In genomic region chr9:94995294-94995693, GRCh38 we compare ENCODE assay signal across 19 cellular contexts.
DNase-seq lines count a peak whose midpoint lies in the region; ATAC-seq and TF ChIP-seq lines count a peak whose summit lies in the region.
"Had no signal": no experiment of that assay in that cellular context is flagged by ENCODE, and none has a peak within 500 bp of the region (broad histone marks: within the 10 kb centered on the region; RNA-seq: fewer than 3 reads in every experiment).

No MANE protein-coding gene starts in this region.

- H3K27ac ChIP-seq in esophagus muscularis mucosa (replicated peaks in 1 of 4) (peak overlapping the region; percentile 75 to 82 (median 80)), neural progenitor cell (no peak overlapping the region), thoracic aorta (peak overlapping the region; percentile 89 to 99)
- H3K27ac ChIP-seq: epithelial cell of prostate had no signal

- no peak overlapping the region for H2AFZ ChIP-seq in neural progenitor cell (replicated peaks)

- POLR2A ChIA-PET in WTC11 (lab: Charles Lee), result no interaction called here

- no peak overlapping the region for H3K4me2 ChIP-seq in neural progenitor cell

- H3K9ac ChIP-seq in neural progenitor cell, result no peak overlapping the region

- H3K27ac Mint-ChIP-seq in WTC11 (0 out of 2 replicates have a peak overlapping the region, but pooled peaks have one; percentile 66), neural progenitor cell (peak overlapping the region; percentile 84)
- no peak overlapping the region for H3K27ac Mint-ChIP-seq in natural killer cell treated with Interleukin-12 subunit alpha and Interleukin-12 subunit beta and Interleukin-15 and Interleukin-18, amount 100 ng/mL, for 72 hours
- H3K27ac Mint-ChIP-seq: activated naive CD4-positive, alpha-beta T cell treated with anti-CD3 and anti-CD28 coated beads, Interleukin-2, amount 10 ng/mL, durations not matched to agents 7 days and 5 days; natural killer cell; T-cell had no signal

- H3K36me3 Mint-ChIP-seq in WTC11 (no peaks in the 10 kb centered on the region), neural progenitor cell (no peaks in the 10 kb centered on the region)
- H3K36me3 Mint-ChIP-seq in natural killer cell treated with Interleukin-12 subunit alpha and Interleukin-12 subunit beta and Interleukin-15 and Interleukin-18, amount 100 ng/mL, for 72 hours, result no peaks in the 10 kb centered on the region
- H3K36me3 Mint-ChIP-seq: activated naive CD4-positive, alpha-beta T cell treated with anti-CD3 and anti-CD28 coated beads, Interleukin-2, amount 10 ng/mL, durations not matched to agents 7 days and 5 days; natural killer cell had no signal

- no peaks in the 10 kb centered on the region for H4K20me1 ChIP-seq in neural progenitor cell (ENCODE audit: low read depth)

- H3K27me3 Mint-ChIP-seq in WTC11 (ENCODE audit: low read depth) (no peaks in the 10 kb centered on the region), neural progenitor cell (ENCODE audit: insufficient read depth, low read depth) (peaks cover 4% of the 10 kb centered on the region)
- H3K27me3 Mint-ChIP-seq in natural killer cell treated with Interleukin-12 subunit alpha and Interleukin-12 subunit beta and Interleukin-15 and Interleukin-18, amount 100 ng/mL, for 72 hours, result no peaks in the 10 kb centered on the region
- H3K27me3 Mint-ChIP-seq: activated naive CD4-positive, alpha-beta T cell treated with anti-CD3 and anti-CD28 coated beads, Interleukin-2, amount 10 ng/mL, durations not matched to agents 7 days and 5 days had no signal

- H3K4me1 ChIP-seq in esophagus muscularis mucosa (peaks cover 25 to 46% (median 39%) of the 10 kb centered on the region in 4 donors), neural progenitor cell (peaks cover 9% of the 10 kb centered on the region), thoracic aorta (ENCODE audit: control insufficient read depth in 1 of 2, low read depth in 2 of 2) (peaks cover 30 to 65% of the 10 kb centered on the region in 2 donors)

- no peak for TF ChIP-seq EP300 in esophagus muscularis mucosa (IDR thresholded peaks at IDR 0.05)

- no peak for ATAC-seq in WTC11
- ATAC-seq in thoracic aorta (ENCODE audit: insufficient number of reproducible peaks, low FRiP score, low read depth), result no peak
- no peak for ATAC-seq in natural killer cell treated with Interleukin-12 subunit alpha and Interleukin-12 subunit beta and Interleukin-15 and Interleukin-18, amount 100 ng/mL, for 72 hours
- ATAC-seq: HCT116, natural killer cell, PC-3, T-cell had no signal

- no peaks in the 10 kb centered on the region for H3F3A ChIP-seq in neural progenitor cell (ENCODE audit: low read depth)

- H3K9me3 Mint-ChIP-seq in WTC11 (no peaks in the 10 kb centered on the region), neural progenitor cell (no peaks in the 10 kb centered on the region)
- no peaks in the 10 kb centered on the region for H3K9me3 Mint-ChIP-seq in natural killer cell treated with Interleukin-12 subunit alpha and Interleukin-12 subunit beta and Interleukin-15 and Interleukin-18, amount 100 ng/mL, for 72 hours
- H3K9me3 Mint-ChIP-seq: activated naive CD4-positive, alpha-beta T cell treated with anti-CD3 and anti-CD28 coated beads, Interleukin-2, amount 10 ng/mL, durations not matched to agents 7 days and 5 days; natural killer cell; T-cell had no signal

- no peaks in the 10 kb centered on the region for H3K27me3 ChIP-seq in esophagus muscularis mucosa
- H3K27me3 ChIP-seq in neural progenitor cell, result no peaks in the 10 kb centered on the region
- no peaks in the 10 kb centered on the region for H3K27me3 ChIP-seq in thoracic aorta (replicated peaks; ENCODE audit: insufficient read depth)

- no peaks in the 10 kb centered on the region for H3K36me3 ChIP-seq in esophagus muscularis mucosa
- H3K36me3 ChIP-seq in neural progenitor cell, result no peaks in the 10 kb centered on the region
- no peaks in the 10 kb centered on the region for H3K36me3 ChIP-seq in thoracic aorta

- DNase-seq in WTC11 (ENCODE audit: low spot score) (no peak), esophagus muscularis mucosa (ENCODE audit: extremely low spot score) (no peak), neural progenitor cell (ENCODE audit: low spot score) (no peak), thoracic aorta (ENCODE audit: low spot score) (no peak), GM03348 (ENCODE audit: low spot score) (no peak), HuH-7 (ENCODE audit: low spot score) (no peak)
- DNase-seq in natural killer cell treated with Interleukin-12 subunit alpha and Interleukin-12 subunit beta and Interleukin-15 and Interleukin-18, amount 100 ng/mL, for 72 hours (ENCODE audit: low spot score), result no peak
- no peak for DNase-seq in activated CD4-positive, alpha-beta T cell treated with anti-CD3 and anti-CD28 coated beads, Interleukin-2, amount 50 U/mL, for 1 hour
- DNase-seq: activated CD4-positive, CD25-positive, alpha-beta regulatory T cell; activated naive CD4-positive, alpha-beta T cell treated with anti-CD3 and anti-CD28 coated beads, Interleukin-2, amount 10 ng/mL, durations not matched to agents 7 days and 5 days; cerebellar nuclear complex; Kasumi-1; natural killer cell; NCI-H1436 treated with DMSO at 0.1 percent for 48 hours; PC-3; stimulated activated naive CD4-positive, alpha-beta T cell treated with Interleukin-2 at 50 U/mL for 16 hours; T-cell had no signal

- H3K79me2 ChIP-seq in neural progenitor cell (ENCODE audit: low read depth), result no peaks in the 10 kb centered on the region

- TF ChIP-seq CTCF in WTC11 (IDR thresholded peaks at IDR 0.05) (no peak), esophagus muscularis mucosa (IDR thresholded peaks at IDR 0.05) (no peak), neural progenitor cell (IDR thresholded peaks at IDR 0.05) (no peak), thoracic aorta (IDR thresholded peaks at IDR 0.05) (no peak)

- CTCF ChIA-PET in WTC11 (lab: Charles Lee), result no interaction called here

- H3K4me3 Mint-ChIP-seq in WTC11 (no peak overlapping the region), neural progenitor cell (no peak overlapping the region)
- H3K4me3 Mint-ChIP-seq in natural killer cell treated with Interleukin-12 subunit alpha and Interleukin-12 subunit beta and Interleukin-15 and Interleukin-18, amount 100 ng/mL, for 72 hours, result no peak overlapping the region
- H3K4me3 Mint-ChIP-seq: activated naive CD4-positive, alpha-beta T cell treated with anti-CD3 and anti-CD28 coated beads, Interleukin-2, amount 10 ng/mL, durations not matched to agents 7 days and 5 days; natural killer cell; T-cell had no signal

- H3K9me3 ChIP-seq in esophagus muscularis mucosa (no peaks in the 10 kb centered on the region), neural progenitor cell (ENCODE audit: low read depth) (no peaks in the 10 kb centered on the region), thoracic aorta (no peaks in the 10 kb centered on the region)

- no peak for TF ChIP-seq POLR2A in esophagus muscularis mucosa (IDR thresholded peaks at IDR 0.05; ENCODE audit: low read depth)

- H3K4me3 ChIP-seq in esophagus muscularis mucosa (no peak overlapping the region), neural progenitor cell (no peak overlapping the region), thoracic aorta (no peak overlapping the region)

- H3K4me1 Mint-ChIP-seq in WTC11 (peaks cover 13% of the 10 kb centered on the region), neural progenitor cell (peaks cover 53% of the 10 kb centered on the region)
- H3K4me1 Mint-ChIP-seq in natural killer cell treated with Interleukin-12 subunit alpha and Interleukin-12 subunit beta and Interleukin-15 and Interleukin-18, amount 100 ng/mL, for 72 hours (ENCODE audit: low read depth in 2 of 2), result no peaks in the 10 kb centered on the region
- H3K4me1 Mint-ChIP-seq: activated naive CD4-positive, alpha-beta T cell treated with anti-CD3 and anti-CD28 coated beads, Interleukin-2, amount 10 ng/mL, durations not matched to agents 7 days and 5 days; natural killer cell; T-cell had no signal

- WGBS in esophagus muscularis mucosa, result 67% methylated on average over 1 of the region's 1 CpG

- intact Hi-C loops in esophagus muscularis mucosa (cut with DNase I), result no loop called here

TF ChIP-seq in WTC11, 78 proteins besides CTCF, POLR2A, EP300 and RAD21 (continues in another document):
- TF ChIP-seq CREB1 (CRISPR knock-in tag; IDR thresholded peaks at IDR 0.05) (no peak), ZNF671 (CRISPR knock-in tag; IDR thresholded peaks at IDR 0.05) (no peak), CREM (CRISPR knock-in tag; IDR thresholded peaks at IDR 0.05) (no peak), ZNF281 (CRISPR knock-in tag; IDR thresholded peaks at IDR 0.05) (no peak), E2F1 (CRISPR knock-in tag; IDR thresholded peaks at IDR 0.05) (no peak), ZNF416 (CRISPR knock-in tag; IDR thresholded peaks at IDR 0.05) (no peak)

Comparison
In these comparisons a context has a peak if more than half of its experiments do, and no peak if none do; other contexts are left out.
1. H3K27ac Mint-ChIP-seq: peak in WTC11 (single experiment) and neural progenitor cell (single experiment); none in natural killer cell treated with Interleukin-12 subunit alpha and Interleukin-12 subunit beta and Interleukin-15 and Interleukin-18, amount 100 ng/mL, for 72 hours (0 of 2).